28 cellular contexts compared by ENCODE assay signal in genomic region chr5:113922343-113922742, GRCh38.
DNase-seq lines count a peak whose midpoint lies in the region; ATAC-seq, FAIRE-seq and TF ChIP-seq lines count a peak whose summit lies in the region.
"Had no signal": no experiment of that assay in that cellular context is flagged by ENCODE, and none has a peak within 500 bp of the region (broad histone marks: within the 10 kb centered on the region; RNA-seq: fewer than 3 reads in every experiment).

No MANE protein-coding gene starts in this region.

- no peak overlapping the region for H3K4me3 Mint-ChIP-seq in chondrocyte (ENCODE audit: unreplicated experiment)
- H3K4me3 Mint-ChIP-seq: CD4-positive, alpha-beta memory T cell had no signal

- no peaks in the 10 kb centered on the region for H3K4me1 Mint-ChIP-seq in chondrocyte (ENCODE audit: low read depth)
- H3K4me1 Mint-ChIP-seq: CD4-positive, alpha-beta memory T cell had no signal

- no peaks in the 10 kb centered on the region for H3K36me3 Mint-ChIP-seq in chondrocyte (ENCODE audit: low read depth)
- H3K36me3 Mint-ChIP-seq: CD4-positive, alpha-beta memory T cell had no signal

- no peak overlapping the region for H2BK12ac ChIP-seq in neuronal stem cell (ENCODE audit: low read length)

- no peak overlapping the region for H2BK5ac ChIP-seq in neuronal stem cell (ENCODE audit: low read length)

- no peak overlapping the region for H3K27ac Mint-ChIP-seq in chondrocyte (ENCODE audit: unreplicated experiment)
- H3K27ac Mint-ChIP-seq: CD4-positive, alpha-beta memory T cell had no signal

- TF ChIP-seq POLR2A in A549 (IDR thresholded peaks at IDR 0.05; ENCODE audit: low read length) = no peak

- H3K9me3 ChIP-seq in A549 (no peaks in the 10 kb centered on the region), mucosa of descending colon (no peaks in the 10 kb centered on the region), neuronal stem cell (replicated peaks in 1 of 2; ENCODE audit: control insufficient read depth in 2 of 2, insufficient read depth in 1 of 2, low read depth in 1 of 2, low read length in 2 of 2) (no peaks in the 10 kb centered on the region)
- H3K9me3 ChIP-seq: BLaER1 treated with 17β-estradiol and CSF1 and Interleukin-3, amounts not matched to agents 10 nM and 100 nM; Caco-2; SJSA1 had no signal

- H3K27me3 ChIP-seq in neuronal stem cell (ENCODE audit: control insufficient read depth in 3 of 3, insufficient read depth in 3 of 3, low read depth in 1 of 3, low read length in 3 of 3) = no peaks in the 10 kb centered on the region
- H3K27me3 ChIP-seq: BLaER1 treated with 17β-estradiol and CSF1 and Interleukin-3, amounts not matched to agents 10 nM and 100 nM; SJSA1 had no signal

- H3K36me3 ChIP-seq in mucosa of descending colon (ENCODE audit: low read depth) (no peaks in the 10 kb centered on the region), neuronal stem cell (replicated peaks in 1 of 2; ENCODE audit: control insufficient read depth in 2 of 2, insufficient read depth in 2 of 2, low read length in 2 of 2) (no peaks in the 10 kb centered on the region)
- H3K36me3 ChIP-seq: BLaER1 treated with 17β-estradiol and CSF1 and Interleukin-3, amounts not matched to agents 10 nM and 100 nM; SJSA1 had no signal

- TF ChIP-seq RAD21 in A549 (conservative IDR thresholded peaks at IDR 0.05 in 1 of 2, IDR thresholded peaks at IDR 0.05 in 1 of 2) = no peak

- no peak overlapping the region for H3K4ac ChIP-seq in neuronal stem cell (ENCODE audit: low read length)

- H3K27ac ChIP-seq in A549 (no peak overlapping the region), epithelial cell of prostate (no peak overlapping the region), neuronal stem cell (replicated peaks; ENCODE audit: low read length) (no peak overlapping the region)
- H3K27ac ChIP-seq: BLaER1 treated with 17β-estradiol and CSF1 and Interleukin-3, amounts not matched to agents 10 nM and 100 nM; HL-60; SJSA1 had no signal

- peaks cover 4% of the 10 kb centered on the region for H3K27me3 Mint-ChIP-seq in chondrocyte (ENCODE audit: low read depth)

- CTCF ChIA-PET in A549 (lab: Yijun Ruan, JAX) = interaction anchor here (1.3 kb wide), 1 partner anchor 528 kb away, joined by 3 read pairs; no protein-coding TSS in a partner anchor

- H3K79me1 ChIP-seq in neuronal stem cell (ENCODE audit: low read depth, low read length) = no peaks in the 10 kb centered on the region

- no peak overlapping the region for H4K91ac ChIP-seq in neuronal stem cell (ENCODE audit: low read depth, low read length, poor library complexity)

- no peak for DNase-seq in A549 (ENCODE audit: low read depth in 1 of 2, low spot score in 1 of 2)
- peak; percentile 5 for DNase-seq in RKO (ENCODE audit: low spot score)
- DNase-seq in epithelial cell of prostate (ENCODE audit: low read depth, low spot score) = peak; percentile 20
- DNase-seq in mucosa of descending colon = no peak
- no peak for DNase-seq in T-helper 1 cell
- DNase-seq in COLO668 (lab: John Stamatoyannopoulos, UW; ENCODE audit: unreplicated experiment) = no peak
- no peak for DNase-seq in chondrocyte (ENCODE audit: low spot score)
- DNase-seq in neuronal stem cell (ENCODE audit: low spot score) = no peak
- DNase-seq: Caco-2; CD4-positive, alpha-beta memory T cell; DMS153; DND-41; Karpas-422; MV-4-11; NCI-H1105; NCI-H1436 treated with DMSO at 0.1 percent for 48 hours; NCI-H187 treated with DMSO at 0.1 percent for 48 hours; NCI-H2171 treated with DMSO at 0.1 percent for 48 hours; NCI-H446; NCI-H524 treated with DMSO at 0.1 percent for 48 hours; NCI-H774; Right ventricle myocardium superior had no signal

- H3K9ac ChIP-seq in neuronal stem cell (ENCODE audit: low read depth, low read length, poor library complexity) = no peak overlapping the region
- H3K9ac ChIP-seq: BLaER1 treated with 17β-estradiol and CSF1 and Interleukin-3, amounts not matched to agents 10 nM and 100 nM had no signal

- no peak overlapping the region for H2AK5ac ChIP-seq in neuronal stem cell (ENCODE audit: low read depth, low read length)

- no peak overlapping the region for H3K18ac ChIP-seq in neuronal stem cell (ENCODE audit: low read length)

- H2BK15ac ChIP-seq in neuronal stem cell (ENCODE audit: low read length) = no peak overlapping the region

- peaks cover 3% of the 10 kb centered on the region for H3K9me3 Mint-ChIP-seq in chondrocyte (ENCODE audit: low read depth)

- H2AFZ ChIP-seq in neuronal stem cell (ENCODE audit: low read length) = no peak overlapping the region

- H2BK120ac ChIP-seq in neuronal stem cell (ENCODE audit: low read depth, low read length) = no peak overlapping the region

- H3K4me3 ChIP-seq in A549 (no peak overlapping the region), mucosa of descending colon (no peak overlapping the region), neuronal stem cell (ENCODE audit: low read length in 2 of 2) (no peak overlapping the region)
- H3K4me3 ChIP-seq: BLaER1 treated with 17β-estradiol and CSF1 and Interleukin-3, amounts not matched to agents 10 nM and 100 nM; SJSA1 had no signal

- FAIRE-seq in A549 (lab: Jason Lieb, UNC) = no peak
- FAIRE-seq: GM19239, RCC 7860 had no signal

- H3K4me1 ChIP-seq in A549 (no peaks in the 10 kb centered on the region), mucosa of descending colon (ENCODE audit: low read depth) (no peaks in the 10 kb centered on the region), neuronal stem cell (ENCODE audit: control insufficient read depth in 2 of 2, insufficient read depth in 1 of 2, low read depth in 1 of 2, low read length in 2 of 2) (peaks cover 0 to 3% of the 10 kb centered on the region in 2 donors)
- H3K4me1 ChIP-seq: BLaER1 treated with 17β-estradiol and CSF1 and Interleukin-3, amounts not matched to agents 10 nM and 100 nM; Caco-2; SJSA1 had no signal

- H4K8ac ChIP-seq in neuronal stem cell (ENCODE audit: low read depth, low read length) = no peak overlapping the region

- no peak for TF ChIP-seq CTCF in A549 (IDR thresholded peaks at IDR 0.05)
- TF ChIP-seq CTCF in mucosa of descending colon (IDR thresholded peaks at IDR 0.05) = no peak
- TF ChIP-seq CTCF in chondrocyte (IDR thresholded peaks at IDR 0.05) = no peak

- 10% methylated on average over 3 of the region's 3 CpGs for WGBS in A549 (ENCODE audit: missing lambda C conversion rate)
- WGBS in neuronal stem cell (ENCODE audit: extremely low coverage in 2 of 2, insufficient read length in 2 of 2, insufficient replicate concordance in 1 of 2), 2 donors = no CpG with 5 or more reads among the region's 3 CpGs

- intact Hi-C loops in mucosa of descending colon (cut with DNase I, micrococcal nuclease) = no loop called here

- no peak for TF ChIP-seq EP300 in A549 (IDR thresholded peaks at IDR 0.05)

- H3K14ac ChIP-seq in neuronal stem cell (ENCODE audit: low read length) = no peak overlapping the region

- H3K23ac ChIP-seq in neuronal stem cell (ENCODE audit: low read depth, low read length, poor library complexity) = no peak overlapping the region

- ATAC-seq in A549 (no peak), mucosa of descending colon (peak; percentile 41)
- ATAC-seq: HCT116 had no signal

- no peak overlapping the region for H3K4me2 ChIP-seq in A549
- no peak overlapping the region for H3K4me2 ChIP-seq in neuronal stem cell (ENCODE audit: insufficient read depth, low read length, poor library complexity, severe bottlenecking)
- H3K4me2 ChIP-seq: BLaER1 treated with 17β-estradiol and CSF1 and Interleukin-3, amounts not matched to agents 10 nM and 100 nM had no signal

- POLR2A ChIA-PET in A549 (lab: Yijun Ruan, JAX) = no interaction called here

TF ChIP-seq in A549, 52 proteins besides CTCF, POLR2A, EP300 and RAD21:
- TF ChIP-seq MAFK (IDR thresholded peaks at IDR 0.05; ENCODE audit: partially characterized antibody) (peak; percentile 23), E2F6 (IDR thresholded peaks at IDR 0.05; ENCODE audit: borderline replicate concordance, low read depth) (no peak)

Comparison
In these comparisons a context has a peak if more than half of its experiments do, and no peak if none do; other contexts are left out.
1. DNase-seq: peak in RKO (single experiment) and epithelial cell of prostate (single experiment); none in A549 (0 of 2), mucosa of descending colon (0 of 3), T-helper 1 cell (0 of 5), COLO668 (single experiment), chondrocyte (single experiment) and neuronal stem cell (single experiment).